In the genomic region with DNA sequence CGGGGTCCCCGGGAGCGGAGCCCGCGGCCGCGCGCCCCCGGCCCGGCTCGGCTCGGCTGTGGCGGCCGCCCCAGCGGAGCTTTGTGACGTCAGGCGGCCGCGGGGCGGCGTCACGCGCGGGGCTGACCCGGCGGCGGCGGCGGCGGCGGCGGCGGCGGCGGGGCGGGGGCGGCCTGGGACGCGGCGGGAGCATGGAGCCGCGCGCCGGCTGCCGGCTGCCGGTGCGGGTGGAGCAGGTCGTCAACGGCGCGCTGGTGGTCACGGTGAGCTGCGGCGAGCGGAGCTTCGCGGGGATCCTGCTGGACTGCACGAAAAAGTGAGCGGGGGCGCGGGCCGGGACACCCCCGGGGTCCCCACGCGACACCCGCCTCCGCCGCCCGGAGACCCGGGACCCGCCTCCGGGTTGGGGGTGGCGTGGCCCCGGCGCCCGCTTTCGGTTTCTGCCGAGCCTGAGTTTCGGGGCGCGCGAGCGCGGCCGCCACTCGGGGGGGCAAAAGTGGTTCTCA, we compare ENCODE assay signal across 8 cellular contexts. TPM values are rescaled to one million over a fixed set of nuclear protein-coding genes. Genes with fewer than 3 reads are reported as not detected.
DNase-seq lines count a peak whose midpoint lies in the region; ATAC-seq and TF ChIP-seq lines count a peak whose summit lies in the region.

Gene PWWP2B, plus strand, starts transcription at position 165 of the 506 bp plus-strand sequence. Its CDS starts 27 bp downstream, at position 192.

- WGBS in heart right ventricle, 2 donors: 0 to 1% methylated on average over 47 to 83 of the region's 86 CpGs

- H3K36me3 Mint-ChIP-seq in activated naive CD4-positive, alpha-beta T cell treated with anti-CD3 and anti-CD28 coated beads, Interleukin-2, amount 50 U/mL, for 72 hours: no peaks in the 10 kb centered on the region

- H3K36me3 ChIP-seq in Panc1 (ENCODE audit: control insufficient read depth, insufficient read depth, low read length): no peaks in the 10 kb centered on the region
- no peaks in the 10 kb centered on the region for H3K36me3 ChIP-seq in heart right ventricle

- no peaks in the 10 kb centered on the region for H3K27me3 ChIP-seq in Panc1 (ENCODE audit: control insufficient read depth, insufficient read depth, low read length)
- no peaks in the 10 kb centered on the region for H3K27me3 ChIP-seq in heart right ventricle

- H3K27ac Mint-ChIP-seq in activated naive CD4-positive, alpha-beta T cell treated with anti-CD3 and anti-CD28 coated beads, Interleukin-2, amount 50 U/mL, for 72 hours: peak within 1 kb of the TSS in 1 of 2 donors; percentile 87

- intact Hi-C loops in Panc1 (cut with micrococcal nuclease; ENCODE audit: unreplicated experiment) (no loop called here), heart right ventricle (cut with DNase I) (loop anchor here in 5 of 10 donors (2.0 to 10.0 kb wide), 4 partner anchors 24 to 240 kb away; no protein-coding TSS in a partner anchor)

- H3K27ac ChIP-seq in Panc1 (ENCODE audit: low read length) (peak within 1 kb of the TSS; percentile 93), heart right ventricle (peak within 1 kb of the TSS; percentile 93 to 99 (median 97))

- CTCF ChIA-PET in Panc1 (lab: Charles Lee): no interaction called here

- H3K4me1 ChIP-seq in Panc1 (ENCODE audit: control insufficient read depth, insufficient read depth, low read length): peaks cover 51% of the 10 kb centered on the region
- peaks cover 18 to 63% (median 49%) of the 10 kb centered on the region in 9 donors for H3K4me1 ChIP-seq in heart right ventricle

- peaks cover 0 to 6% of the 10 kb centered on the region in 2 donors for H3K9me3 Mint-ChIP-seq in activated naive CD4-positive, alpha-beta T cell treated with anti-CD3 and anti-CD28 coated beads, Interleukin-2, amount 50 U/mL, for 72 hours

- H3K4me3 ChIP-seq in Panc1 (ENCODE audit: low read depth in 2 of 2, low read length in 2 of 2) (peak within 1 kb of the TSS; percentile 63 to 81), heart right ventricle (peak within 1 kb of the TSS; percentile 19 to 94 (median 84))

- TF ChIP-seq CTCF in Panc1 (IDR thresholded peaks at IDR 0.05): no peak
- TF ChIP-seq CTCF in heart right ventricle (IDR thresholded peaks at IDR 0.05): no peak

- in situ Hi-C loops in Panc1 (cut with HindIII; ENCODE audit: low pct_unique_long_range_greater_than_20kb, low sequenced_read_pairs): no loop called here

- POLR2A ChIA-PET in Panc1 (lab: Charles Lee): interaction anchor here (0.6 kb wide), 1 partner anchor 22 kb away, joined by 4 read pairs; no protein-coding TSS in a partner anchor

- DNase-seq in EL: peak; percentile 24
- DNase-seq in HCEC 1CT: peak; percentile 31
- no peak for DNase-seq in Panc1 (ENCODE audit: low read depth, low spot score)
- peak in 1 of 2 donors; percentile 30 for DNase-seq in activated naive CD4-positive, alpha-beta T cell treated with anti-CD3 and anti-CD28 coated beads, Interleukin-2, amount 50 U/mL, for 72 hours (ENCODE audit: low spot score in 2 of 2)
- peak in 1 of 2 donors; percentile 71 for DNase-seq in heart right ventricle
- DNase-seq in pulmonary artery endothelial cell (ENCODE audit: low read depth, low spot score): no peak
- no peak for DNase-seq in NCI-H1092 (lab: John Stamatoyannopoulos, UW)
- no peak for DNase-seq in globus pallidus (ENCODE audit: low spot score)

- no peaks in the 10 kb centered on the region for H3K9me3 ChIP-seq in Panc1 (ENCODE audit: control insufficient read depth, insufficient read depth, low read depth, low read length)
- no peaks in the 10 kb centered on the region for H3K9me3 ChIP-seq in heart right ventricle

- peak; percentile 43 for ATAC-seq in Panc1
- ATAC-seq in activated naive CD4-positive, alpha-beta T cell treated with anti-CD3 and anti-CD28 coated beads, Interleukin-2, amount 50 U/mL, for 72 hours: peak; percentile 27 to 59
- ATAC-seq in heart right ventricle: peak in 4 of 8 donors; percentile 7 to 17 (median 11)

- no TSS peak for BruUV-seq in Panc1 (replicated peaks; lab: Mats Ljungman, UMichigan)

RNA-seq across cellular contexts. Expression of gene PWWP2B, which starts in this region (rescaled TPM):
- total RNA-seq in Panc1 (2021; ENCODE audit: unreplicated experiment) (51.6 TPM), heart right ventricle (10 to 100 TPM; 11.1 to 21.3 (median 15.1) TPM), pulmonary artery endothelial cell (10.9 and 15.6 TPM in 2 replicates)
- polyA plus RNA-seq in Panc1 (2012; ENCODE audit: insufficient read length): 56.2 TPM
- 1 to 10 TPM in 1 of 2 donors, under 1 TPM in 1; 0.64 to 4.3 TPM for total RNA-seq in activated naive CD4-positive, alpha-beta T cell treated with anti-CD3 and anti-CD28 coated beads, Interleukin-2, amount 50 U/mL, for 72 hours
- 10 to 100 TPM; 11.9 to 15.3 TPM for polyA plus RNA-seq in heart right ventricle

Comparison
In these comparisons a context has a peak if more than half of its experiments do, and no peak if none do; other contexts are left out.
1. DNase-seq: peak in EL (single experiment) and HCEC 1CT (single experiment); none in Panc1 (single experiment), pulmonary artery endothelial cell (single experiment), NCI-H1092 (single experiment) and globus pallidus (single experiment).